ENCODE assay signal across 28 cellular contexts in the genomic region with DNA sequence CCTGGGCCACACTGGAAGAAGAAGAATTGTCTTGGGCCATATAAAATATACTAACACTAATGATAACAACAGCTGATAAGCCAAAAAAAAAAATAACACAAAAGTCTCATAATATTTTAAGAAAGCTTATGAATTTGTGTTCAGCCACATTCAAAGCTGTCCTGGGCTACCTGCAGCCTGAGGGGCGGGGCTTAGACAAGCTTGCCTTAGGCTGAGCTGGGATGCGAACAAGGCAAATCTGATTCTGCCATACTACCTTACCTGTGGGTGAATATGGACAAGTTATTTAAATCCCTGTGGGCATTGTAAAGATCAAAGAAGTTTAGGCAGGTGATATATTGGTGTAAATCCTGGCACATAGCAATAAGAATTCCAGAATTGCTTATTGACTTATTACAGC.
"Had no signal": no experiment of that assay in that cellular context is flagged by ENCODE, and none has a peak within 500 bp of the region (broad histone marks: within the 10 kb centered on the region; RNA-seq: fewer than 3 reads in every experiment).

No MANE protein-coding gene starts in this region.

- H3K4me1 ChIP-seq: adrenal gland, body of pancreas, breast epithelium, Peyer's patch, SJSA1 had no signal

- H3K4me3 ChIP-seq: adrenal gland, body of pancreas, breast epithelium, Peyer's patch, SJSA1 had no signal

- H3K27me3 ChIP-seq: adrenal gland, body of pancreas, breast epithelium, Peyer's patch, SJSA1 had no signal

- H3K9me3 ChIP-seq: adrenal gland, body of pancreas, breast epithelium, Peyer's patch, SK-N-SH had no signal

- H3K27ac ChIP-seq: adrenal gland, body of pancreas, breast epithelium, KMS-11, Peyer's patch, SJSA1 had no signal

- DNase-seq: activated CD4-positive, alpha-beta T cell treated with anti-CD3 and anti-CD28 coated beads for 36 hours; activated CD4-positive, alpha-beta T cell treated with anti-CD3 and anti-CD28 coated beads, Interleukin-2, amount 10 ng/mL, durations not matched to agents 7 days and 5 days; activated CD4-positive, alpha-beta T cell treated with anti-CD3 and anti-CD28 coated beads, Interleukin-2, amount 50 U/mL, for 48 hours; activated CD8-positive, alpha-beta T cell treated with anti-CD3 and anti-CD28 coated beads, Interleukin-2, amount 10 ng/mL, durations not matched to agents 7 days and 5 days; activated gamma-delta T cell treated with Interleukin-2 at 50 U/mL for 16 hours; activated naive CD4-positive, alpha-beta T cell treated with anti-CD3 and anti-CD28 coated beads for 36 hours; activated T-cell treated with anti-CD3 and anti-CD28 coated beads, Interleukin-2, amount 50 U/mL, for 24 hours; adrenal gland; body of pancreas; MM.1S; MV-4-11; NCI-H1092; NCI-H146; NCI-H2029 treated with DMSO at 0.1 percent for 48 hours; NCI-H2107; NCI-H510A; NCI-H526 treated with DMSO at 0.1 percent for 48 hours; NK-92 treated with Interleukin-12 subunit alpha and Interleukin-12 subunit beta, amount 100 ng/mL, for 24 hours; PC-3; Peyer's patch; RPMI8226; SHP77 treated with DMSO at 0.1 percent for 48 hours; SK-N-SH had no signal

- ATAC-seq: activated CD4-positive, alpha-beta T cell treated with anti-CD3 and anti-CD28 coated beads for 36 hours; activated CD4-positive, CD25-positive, alpha-beta regulatory T cell treated with anti-CD3 and anti-CD28 coated beads, Interleukin-2, amount 50 U/mL, for 24 hours; activated CD8-positive, alpha-beta T cell treated with anti-CD3 and anti-CD28 coated beads, Interleukin-2, amount 10 ng/mL, durations not matched to agents 7 days and 5 days; activated naive CD4-positive, alpha-beta T cell treated with anti-CD3 and anti-CD28 coated beads, Interleukin-2, amount 50 U/mL, for 72 hours; body of pancreas; PC-3 had no signal
